In the genomic region with DNA sequence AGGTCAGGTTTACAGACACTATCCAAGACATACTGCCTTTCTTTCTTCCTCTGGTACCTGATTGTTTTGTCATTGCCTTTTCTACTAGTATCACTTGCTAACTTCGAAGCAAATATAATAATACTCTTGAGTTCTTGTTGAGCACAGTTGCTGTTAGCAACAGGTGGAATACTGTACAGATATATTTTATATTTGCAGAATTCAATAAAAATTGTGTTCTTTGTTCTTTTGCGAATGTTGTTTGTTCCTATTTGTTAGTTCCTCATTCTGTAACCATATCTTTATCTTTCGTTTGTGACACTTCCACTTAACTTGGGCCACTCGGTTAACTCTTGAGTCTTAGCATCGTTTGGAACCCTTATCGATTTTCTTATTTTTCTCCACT, we compare ENCODE assay signal across 8 cellular contexts. TPM values are rescaled to one million over a fixed set of nuclear protein-coding genes. Genes with fewer than 3 reads are reported as not detected.
A peak's percentile ranks its signal among the peaks of the same experiment; 100 is the strongest.
DNase-seq lines count a peak whose midpoint lies in the region; ATAC-seq lines count a peak whose summit lies in the region.

No MANE protein-coding gene starts in this region.

- no peak overlapping the region for H4K91ac ChIP-seq in mesenchymal stem cell (ENCODE audit: low read length)

- no peak overlapping the region for H3K14ac ChIP-seq in mesenchymal stem cell (ENCODE audit: low read length in 2 of 2)

- H3K36me3 ChIP-seq in adipocyte (ENCODE audit: control insufficient read depth, insufficient read depth, low read length, severe bottlenecking): peaks cover 13% of the 10 kb centered on the region
- peaks cover 0 to 13% of the 10 kb centered on the region in 2 experiments for H3K36me3 ChIP-seq in mesenchymal stem cell (ENCODE audit: control insufficient read depth in 1 of 2, insufficient read depth in 2 of 2, low read depth in 1 of 2, low read length in 2 of 2)

- no peak overlapping the region for H3K4ac ChIP-seq in mesenchymal stem cell (ENCODE audit: low read depth in 1 of 2, low read length in 2 of 2)

- H3K23ac ChIP-seq in mesenchymal stem cell (ENCODE audit: low read length in 2 of 2): no peak overlapping the region

- no peak overlapping the region for H2BK120ac ChIP-seq in mesenchymal stem cell (ENCODE audit: low read depth, low read length)

- H3K4me2 ChIP-seq in mesenchymal stem cell (ENCODE audit: low read length, poor library complexity, severe bottlenecking): peak overlapping the region; percentile 89

- WGBS in mesenchymal stem cell: 54% methylated on average over 4 of the region's 6 CpGs

- no peak overlapping the region for H2BK15ac ChIP-seq in mesenchymal stem cell (ENCODE audit: low read depth, poor library complexity, severe bottlenecking)

- peaks cover 7% of the 10 kb centered on the region for H3K79me1 ChIP-seq in mesenchymal stem cell (replicated peaks; ENCODE audit: low read length, poor library complexity, severe bottlenecking)

- H3K18ac ChIP-seq in mesenchymal stem cell (ENCODE audit: low read depth in 1 of 2, low read length in 2 of 2): no peak overlapping the region

- no peak overlapping the region for H2BK12ac ChIP-seq in mesenchymal stem cell (ENCODE audit: low read length in 2 of 2)

- no peak overlapping the region for H2BK5ac ChIP-seq in mesenchymal stem cell (ENCODE audit: low read depth, low read length, poor library complexity, severe bottlenecking)

- ATAC-seq in HG02884 (IDR thresholded peaks at IDR 0.05; ENCODE audit: unreplicated experiment) (peak; percentile 1), GM19324 (IDR thresholded peaks at IDR 0.05; ENCODE audit: low FRiP score, unreplicated experiment) (no peak), HG03469 (IDR thresholded peaks at IDR 0.05; ENCODE audit: unreplicated experiment) (no peak)

- H3K27me3 ChIP-seq in adipocyte (replicated peaks; ENCODE audit: control insufficient read depth, insufficient read depth, low read length) (peaks cover 2% of the 10 kb centered on the region), mesenchymal stem cell (ENCODE audit: control insufficient read depth in 1 of 2, insufficient read depth in 1 of 2, low read length in 2 of 2) (peaks cover 0 to 4% of the 10 kb centered on the region in 2 experiments)

- H3K27ac ChIP-seq in mesenchymal stem cell (ENCODE audit: low read length, poor library complexity, severe bottlenecking): no peak overlapping the region

- H3K9me3 ChIP-seq in adipocyte (ENCODE audit: control insufficient read depth, low read length) (no peaks in the 10 kb centered on the region), mesenchymal stem cell (ENCODE audit: control insufficient read depth, low read length) (no peaks in the 10 kb centered on the region)

- H3K4me1 ChIP-seq in adipocyte (ENCODE audit: control insufficient read depth, insufficient read depth, low read length): peaks cover 13% of the 10 kb centered on the region
- H3K4me1 ChIP-seq in mesenchymal stem cell (ENCODE audit: control insufficient read depth, insufficient read depth, low read depth, low read length): peaks cover 3% of the 10 kb centered on the region

- peak overlapping the region; percentile 92 for H2AFZ ChIP-seq in mesenchymal stem cell (ENCODE audit: low read depth, low read length)

- H3K4me3 ChIP-seq in adipocyte (ENCODE audit: low read length): peak overlapping the region; percentile 95
- peak overlapping the region; percentile 92 to 97 for H3K4me3 ChIP-seq in mesenchymal stem cell (ENCODE audit: insufficient read depth in 1 of 2, low read depth in 1 of 2, low read length in 2 of 2)

- no peak overlapping the region for H4K8ac ChIP-seq in mesenchymal stem cell (ENCODE audit: low read length)

- H2AK5ac ChIP-seq in mesenchymal stem cell (ENCODE audit: low read length, severe bottlenecking): no peak overlapping the region

- DNase-seq in AML-193 (lab: John Stamatoyannopoulos, UW) (peak; percentile 35 to 44), adipocyte (ENCODE audit: low read depth) (no peak), mesenchymal stem cell (no peak), T-helper 9 cell (no peak), NCI-H146 (lab: John Stamatoyannopoulos, UW) (no peak)

- H3K9ac ChIP-seq in adipocyte (ENCODE audit: low read length) (peak overlapping the region; percentile 91), mesenchymal stem cell (ENCODE audit: low read length) (peak overlapping the region; percentile 91)

RNA-seq across cellular contexts. Expression of a gene that starts 0.8 kb away (rescaled TPM):
- polyA plus RNA-seq in mesenchymal stem cell (2013, experiment 1 of 2): 9.5 TPM
- 8.4 TPM for polyA plus RNA-seq in mesenchymal stem cell (2013, experiment 2 of 2)

RNA-seq across cellular contexts. Expression of a gene that starts 7.2 kb away (rescaled TPM):
- not detected for polyA plus RNA-seq in mesenchymal stem cell (2013, experiment 1 of 2)
- not detected for polyA plus RNA-seq in mesenchymal stem cell (2013, experiment 2 of 2)

Comparison
In these comparisons a context has a peak if more than half of its experiments do, and no peak if none do; other contexts are left out.
1. DNase-seq: peak in AML-193 (2 of 2); none in adipocyte (single experiment), mesenchymal stem cell (single experiment), T-helper 9 cell (single experiment) and NCI-H146 (single experiment).